In genomic region chr16:66900721-66901441, GRCh38 we compare ENCODE assay signal across 11 cellular contexts. TPM values are rescaled to one million over a fixed set of nuclear protein-coding genes. Genes with fewer than 3 reads are reported as not detected.
DNase-seq lines count a peak whose midpoint lies in the region; ATAC-seq, FAIRE-seq and TF ChIP-seq lines count a peak whose summit lies in the region.
"Had no signal": no experiment of that assay in that cellular context is flagged by ENCODE, and none has a peak within 500 bp of the region (broad histone marks: within the 10 kb centered on the region; RNA-seq: fewer than 3 reads in every experiment).

No MANE protein-coding gene starts in this region.

- H4K20me1 ChIP-seq in mammary epithelial cell (ENCODE audit: insufficient read depth, low read length) (no peaks in the 10 kb centered on the region), HepG2 (ENCODE audit: insufficient read depth, low read length) (no peaks in the 10 kb centered on the region), H9 (ENCODE audit: control insufficient read depth, insufficient read depth, insufficient read length) (no peaks in the 10 kb centered on the region)

- WGBS in mammary epithelial cell (ENCODE audit: low coverage, missing lambda C conversion rate): 23% methylated on average over 5 of the region's 7 CpGs
- 3% methylated on average over 6 of the region's 7 CpGs for WGBS in HepG2 (ENCODE audit: low lambda C conversion rate)
- WGBS in H9 (ENCODE audit: extremely low coverage, insufficient read length, low lambda C conversion rate): no CpG with 5 or more reads among the region's 7 CpGs

- H3K27ac ChIP-seq in mammary epithelial cell (ENCODE audit: insufficient read depth, low read depth, low read length) (no peak overlapping the region), HepG2 (ENCODE audit: extremely low read length, insufficient read depth, low read length) (no peak overlapping the region), gastrocnemius medialis (peak overlapping the region; percentile 85 to 98 (median 96)), H9 (ENCODE audit: insufficient read length, low read depth, low read length) (no peak overlapping the region)
- H3K27ac ChIP-seq: C4-2B had no signal

- in situ Hi-C loops in G401 (cut with HindIII; ENCODE audit: low sequenced_read_pairs) (no loop called here), mammary epithelial cell (cut with MboI; ENCODE audit: low sequenced_read_pairs in 2 of 2) (no loop called here), HepG2 (cut with HindIII; ENCODE audit: extremely low pct_ligation_motif_present, low pct_unique_long_range_greater_than_20kb) (loop anchor here (5.0 kb wide), 1 partner anchor 36 kb away; the partner anchor contains the start of gene CES2), gastrocnemius medialis (cut with MboI; ENCODE audit: low sequenced_read_pairs in 4 of 4) (no loop called here)

- no peaks in the 10 kb centered on the region for H3K27me3 ChIP-seq in mammary epithelial cell (ENCODE audit: insufficient read depth, low read length)
- H3K27me3 ChIP-seq in HepG2 (ENCODE audit: control insufficient read depth in 1 of 2, insufficient read depth in 2 of 2, low read length in 2 of 2): no peaks in the 10 kb centered on the region
- H3K27me3 ChIP-seq in gastrocnemius medialis: no peaks in the 10 kb centered on the region
- no peaks in the 10 kb centered on the region for H3K27me3 ChIP-seq in H9 (ENCODE audit: insufficient read depth, low read length)

- H3K23ac ChIP-seq in H9 (ENCODE audit: insufficient read length, low read depth, low read length): no peak overlapping the region

- no peak overlapping the region for H4K5ac ChIP-seq in H9 (ENCODE audit: insufficient read length, low read depth, low read length)

- peaks cover 7% of the 10 kb centered on the region for H3K27me3 Mint-ChIP-seq in H9 (ENCODE audit: low read depth)

- ATAC-seq in HepG2 (no peak), gastrocnemius medialis (peak; percentile 61 to 64), GM21381 (IDR thresholded peaks at IDR 0.05; ENCODE audit: unreplicated experiment) (no peak), GM21390 (IDR thresholded peaks at IDR 0.05; ENCODE audit: unreplicated experiment) (no peak)
- ATAC-seq: activated T-cell treated with anti-CD3 and anti-CD28 coated beads, Interleukin-2, amount 50 U/mL, for 72 hours had no signal

- no peak for TF ChIP-seq RAD21 in HepG2 (CRISPR knock-in tag; IDR thresholded peaks at IDR 0.05)

- H3K4me2 ChIP-seq in mammary epithelial cell (ENCODE audit: insufficient read depth, low read depth, low read length) (no peak overlapping the region), HepG2 (ENCODE audit: low read depth, low read length) (peak overlapping the region; percentile 71), H9 (ENCODE audit: insufficient read depth, insufficient read length, low read length) (no peak overlapping the region)

- no peak overlapping the region for H2AK5ac ChIP-seq in H9 (ENCODE audit: insufficient read length, low read length)

- H3K4me1 Mint-ChIP-seq in H9: peaks cover 11 to 19% of the 10 kb centered on the region in 2 experiments

- H3K36me3 ChIP-seq in mammary epithelial cell (ENCODE audit: insufficient read depth, low read length): no peaks in the 10 kb centered on the region
- no peaks in the 10 kb centered on the region for H3K36me3 ChIP-seq in HepG2 (replicated peaks in 1 of 2; ENCODE audit: control insufficient read depth in 1 of 2, insufficient read depth in 2 of 2, low read length in 2 of 2)
- no peaks in the 10 kb centered on the region for H3K36me3 ChIP-seq in gastrocnemius medialis

- intact Hi-C loops in mammary epithelial cell (cut with micrococcal nuclease) (no loop called here), HepG2 (cut with micrococcal nuclease; ENCODE audit: unreplicated experiment) (no loop called here), gastrocnemius medialis (cut with DNase I; ENCODE audit: low total_unique reads) (loop anchor here (1.0 kb wide), 2 partner anchors 27 to 48 kb away; no protein-coding TSS in a partner anchor)

- no peak for TF ChIP-seq CTCF in mammary epithelial cell (conservative IDR thresholded peaks at IDR 0.05 in 1 of 2, IDR thresholded peaks at IDR 0.05 in 1 of 2; ENCODE audit: extremely low read depth in 1 of 2, insufficient read depth in 1 of 2, low read depth in 1 of 2, low read length in 2 of 2)
- TF ChIP-seq CTCF in HepG2 (CRISPR knock-in tag; IDR thresholded peaks at IDR 0.05): no peak
- no peak for TF ChIP-seq CTCF in gastrocnemius medialis (IDR thresholded peaks at IDR 0.05 in 4 of 5, conservative IDR thresholded peaks at IDR 0.05 in 1 of 5)
- TF ChIP-seq CTCF in H9 (conservative IDR thresholded peaks at IDR 0.05): no peak

- no peak overlapping the region for H2BK12ac ChIP-seq in H9 (ENCODE audit: insufficient read length, low read depth, low read length)

- no peak overlapping the region for H3T11ph ChIP-seq in H9 (ENCODE audit: low read length)

- H3K4me3 Mint-ChIP-seq in H9: no peak overlapping the region
- H3K4me3 Mint-ChIP-seq: activated T-cell treated with anti-CD3 and anti-CD28 coated beads, Interleukin-2, amount 50 U/mL, for 72 hours had no signal

- BruUV-seq in mammary epithelial cell (replicated peaks; lab: Mats Ljungman, UMichigan) (no TSS peak), HepG2 (replicated peaks; lab: Mats Ljungman, UMichigan) (no TSS peak)

- H3K9me3 ChIP-seq in mammary epithelial cell (replicated peaks; ENCODE audit: insufficient read depth, low read length) (no peaks in the 10 kb centered on the region), HepG2 (ENCODE audit: low read length) (no peaks in the 10 kb centered on the region), gastrocnemius medialis (no peaks in the 10 kb centered on the region), H9 (ENCODE audit: control insufficient read depth, low read depth, low read length) (no peaks in the 10 kb centered on the region)

- H3K18ac ChIP-seq in H9 (ENCODE audit: insufficient read length, low read depth, low read length): no peak overlapping the region

- TF ChIP-seq EP300 in HepG2 (IDR thresholded peaks at IDR 0.05; ENCODE audit: low read depth in 2 of 2, low read length in 2 of 2) (no peak), HepG2 (CRISPR knock-in tag; IDR thresholded peaks at IDR 0.05; ENCODE audit: borderline replicate concordance) (no peak)

- H2BK5ac ChIP-seq in H9 (ENCODE audit: insufficient read length, low read length): no peak overlapping the region

- H3K4me1 ChIP-seq in mammary epithelial cell (ENCODE audit: insufficient read depth, low read length) (peaks cover 34% of the 10 kb centered on the region), HepG2 (ENCODE audit: insufficient read depth, low read length) (peaks cover 90% of the 10 kb centered on the region), gastrocnemius medialis (peaks cover 65 to 72% of the 10 kb centered on the region in 2 donors), H9 (ENCODE audit: insufficient read depth, low read length) (no peaks in the 10 kb centered on the region)

- peak overlapping the region in 1 of 3 experiments; percentile 39; a peak in 2 of 7 replicates for H3K27ac Mint-ChIP-seq in H9
- H3K27ac Mint-ChIP-seq: activated T-cell treated with anti-CD3 and anti-CD28 coated beads, Interleukin-2, amount 50 U/mL, for 72 hours had no signal

- DNase-seq in G401 (ENCODE audit: low spot score) (peak; percentile 83), mammary epithelial cell (no peak), HepG2 (ENCODE audit: low spot score) (no peak), gastrocnemius medialis (peak; percentile 87 to 97), H9 (no peak), EL (no peak)
- DNase-seq: activated T-cell treated with anti-CD3 and anti-CD28 coated beads, Interleukin-2, amount 50 U/mL, for 72 hours; cortex of kidney had no signal

- H3K4ac ChIP-seq in H9 (ENCODE audit: low read depth, low read length): no peak overlapping the region

- CTCF ChIA-PET in mammary epithelial cell (lab: Charles Lee; ENCODE audit: low non-redundant PET) (no interaction called here), HepG2 (lab: Yijun Ruan, JAX; ENCODE audit: low intra/inter-chr PET ratio, low total read pairs) (no interaction called here)

- no peak overlapping the region for H3K56ac ChIP-seq in H9 (ENCODE audit: insufficient read length, low read depth, low read length)

- no peaks in the 10 kb centered on the region for H3K79me1 ChIP-seq in H9 (ENCODE audit: insufficient read depth, low read depth, low read length, poor library complexity, severe bottlenecking)

- H3K9ac ChIP-seq in mammary epithelial cell (ENCODE audit: insufficient read depth, low read length) (no peak overlapping the region), HepG2 (ENCODE audit: insufficient read depth, low read depth, low read length) (peak overlapping the region; percentile 53; the same call in 1 of the 2 replicates), H9 (ENCODE audit: extremely low read depth, insufficient read length, low read length) (no peak overlapping the region)

- H2BK15ac ChIP-seq in H9 (ENCODE audit: low read depth, low read length): no peak overlapping the region

- no peak overlapping the region for H2BK20ac ChIP-seq in H9 (ENCODE audit: low read depth, low read length, poor library complexity, severe bottlenecking)

- no peak overlapping the region for H2BK120ac ChIP-seq in H9 (ENCODE audit: low read depth, low read length, poor library complexity, severe bottlenecking)

- H3K14ac ChIP-seq in H9 (ENCODE audit: insufficient read depth, low read length): no peak overlapping the region

- no peaks in the 10 kb centered on the region for H3K23me2 ChIP-seq in H9 (ENCODE audit: insufficient read length, low read depth, low read length, poor library complexity, severe bottlenecking)

- no peaks in the 10 kb centered on the region for H3K36me3 Mint-ChIP-seq in H9 (ENCODE audit: insufficient read depth in 1 of 3, low read depth in 3 of 3)

- peak overlapping the region; percentile 19 for H2AFZ ChIP-seq in mammary epithelial cell (ENCODE audit: low read depth, low read length)
- H2AFZ ChIP-seq in HepG2 (ENCODE audit: low read length): no peak overlapping the region
- H2AFZ ChIP-seq in H9 (ENCODE audit: low read length): no peak overlapping the region

- no peak for TF ChIP-seq POLR2A in HepG2 (IDR thresholded peaks at IDR 0.05; ENCODE audit: insufficient read depth in 1 of 2, low read depth in 2 of 2, low read length in 2 of 2)
- no peak for TF ChIP-seq POLR2A in gastrocnemius medialis (IDR thresholded peaks at IDR 0.05)

- H3K9me3 Mint-ChIP-seq in H9: no peaks in the 10 kb centered on the region
- H3K9me3 Mint-ChIP-seq: activated T-cell treated with anti-CD3 and anti-CD28 coated beads, Interleukin-2, amount 50 U/mL, for 72 hours had no signal

- POLR2A ChIA-PET in HepG2 (lab: Yijun Ruan, JAX): interaction anchor here (1.0 to 10.3 kb wide), 7 partner anchors 9 to 211 kb away, joined by 3 to 86 read pairs (median 4); partner anchors contain the start of genes CDH16, CIAO2B and PDP2

- H4K8ac ChIP-seq in H9 (replicated peaks; ENCODE audit: insufficient read length, low read depth, low read length): no peak overlapping the region

- no peak overlapping the region for H4K91ac ChIP-seq in H9 (ENCODE audit: insufficient read length, low read depth, low read length)

- H3K79me2 ChIP-seq in mammary epithelial cell (ENCODE audit: insufficient read depth, low read length): no peaks in the 10 kb centered on the region
- H3K79me2 ChIP-seq in HepG2 (ENCODE audit: insufficient read depth, low read length): no peaks in the 10 kb centered on the region
- no peaks in the 10 kb centered on the region for H3K79me2 ChIP-seq in H9 (ENCODE audit: insufficient read depth, low read length)

- FAIRE-seq in HepG2 (lab: Jason Lieb, UNC): no peak

- dilution Hi-C loops in mammary epithelial cell (cut with HindIII; ENCODE audit: low sequenced_read_pairs): no loop called here

- no peak overlapping the region for H3K4me3 ChIP-seq in mammary epithelial cell (replicated peaks in 1 of 3; ENCODE audit: insufficient read depth in 1 of 3, low read depth in 2 of 3, low read length in 3 of 3)
- no peak overlapping the region; a peak in 1 of 6 replicates for H3K4me3 ChIP-seq in HepG2 (replicated peaks in 1 of 3; ENCODE audit: insufficient read depth in 1 of 3, low read depth in 2 of 3, low read length in 3 of 3)
- peak overlapping the region in 2 of 4 donors; percentile 11 to 13 for H3K4me3 ChIP-seq in gastrocnemius medialis

RNA-seq across cellular contexts. Expression of gene CDH16, which starts 17.8 kb away (rescaled TPM):
- 0.25 TPM in 1 of 2 replicates, not detected in the other for total RNA-seq in G401 (2014; rRNA removed; shearing (Covaris generic))
- under 1 TPM in 1 of 2 donors, not detected in 1; 0.28 TPM for total RNA-seq in mammary epithelial cell
- polyA plus RNA-seq in mammary epithelial cell: 0.45 TPM
- not detected for polyA minus RNA-seq in mammary epithelial cell
- 3.2 and 3.9 TPM in 2 replicates for total RNA-seq in HepG2 (2016; rRNA removed; fragmentation: Illumina TruSeq; extraction: Trizol)
- total RNA-seq in HepG2 (2016; cell fraction: cytosol; rRNA removed; fragmentation: Illumina TruSeq; extraction: Trizol; ENCODE audit: low read depth): 0.30 and 0.53 TPM in 2 replicates
- total RNA-seq in HepG2 (2016; cell fraction: insoluble cytoplasmic fraction; rRNA removed; fragmentation: Illumina TruSeq; extraction: Trizol): 1.7 and 4.2 TPM in 2 replicates
- total RNA-seq in HepG2 (2016; cell fraction: membrane; rRNA removed; fragmentation: Illumina TruSeq; extraction: Trizol): 0.96 and 1.3 TPM in 2 replicates
- total RNA-seq in HepG2 (2016; cell fraction: nucleus; rRNA removed; fragmentation: Illumina TruSeq; extraction: Trizol): 3.7 and 4.8 TPM in 2 replicates
- polyA plus RNA-seq in HepG2 (2011; rRNA removed): 2.7 and 5.3 TPM in 2 replicates
- polyA plus RNA-seq in HepG2 (2011; cell fraction: cytosol; rRNA removed): 2.4 and 2.7 TPM in 2 replicates
- polyA plus RNA-seq in HepG2 (2011; cell fraction: nucleus; rRNA removed): 16.0 and 18.1 TPM in 2 replicates
- 4.3 and 7.8 TPM in 2 replicates for polyA plus RNA-seq in HepG2 (2012)
- polyA plus RNA-seq in HepG2 (2016; cell fraction: cytosol; fragmentation: Illumina TruSeq; extraction: Trizol; ENCODE audit: low read depth): 0.38 and 0.63 TPM in 2 replicates
- 1.7 and 2.0 TPM in 2 replicates for polyA plus RNA-seq in HepG2 (2016; cell fraction: insoluble cytoplasmic fraction; fragmentation: Illumina TruSeq; extraction: Trizol; ENCODE audit: low read depth)
- 1.2 TPM in 2 replicates for polyA plus RNA-seq in HepG2 (2016; cell fraction: membrane; fragmentation: Illumina TruSeq; extraction: Trizol; ENCODE audit: low read depth)
- polyA plus RNA-seq in HepG2 (2016; cell fraction: nucleus; fragmentation: Illumina TruSeq; extraction: Trizol; ENCODE audit: insufficient read depth, low read depth): 7.5 and 8.9 TPM in 2 replicates
- polyA minus RNA-seq in HepG2 (2011; rRNA and poly(A)+ RNA removed; ENCODE audit: low replicate concordance): 0.23 and 7.1 TPM in 2 replicates
- polyA minus RNA-seq in HepG2 (2011; cell fraction: cytosol; rRNA and poly(A)+ RNA removed): 1.1 and 2.2 TPM in 2 replicates
- 2.7 and 3.3 TPM in 2 replicates for polyA minus RNA-seq in HepG2 (2011; cell fraction: nucleus; rRNA and poly(A)+ RNA removed)
- total RNA-seq in gastrocnemius medialis: under 1 TPM in 3 of 4 donors, not detected in 1; 0.10 to 0.87 (median 0.16) TPM
- total RNA-seq in H9 (2021): not detected in 2 replicates
- total RNA-seq: activated T-cell treated with anti-CD3 and anti-CD28 coated beads, Interleukin-2, amount 50 U/mL, for 72 hours had no signal

RNA-seq across cellular contexts. Expression of gene PDP2, which starts 20.6 kb away (rescaled TPM):
- total RNA-seq in G401 (2014; rRNA removed; shearing (Covaris generic)): 7.1 and 13.8 TPM in 2 replicates
- total RNA-seq in mammary epithelial cell (10 to 100 TPM; 14.2 to 25.0 TPM), HepG2 (2016; rRNA removed; fragmentation: Illumina TruSeq; extraction: Trizol) (15.8 and 38.2 TPM in 2 replicates), gastrocnemius medialis (1 to 10 TPM; 2.2 to 5.2 (median 4.1) TPM), H9 (2021) (22.0 and 23.1 TPM in 2 replicates)
- polyA plus RNA-seq in mammary epithelial cell (19.3 TPM), HepG2 (2011; rRNA removed) (12.2 and 12.8 TPM in 2 replicates)
- 14.5 TPM for polyA minus RNA-seq in mammary epithelial cell
- 1.8 and 2.5 TPM in 2 replicates for total RNA-seq in HepG2 (2016; cell fraction: cytosol; rRNA removed; fragmentation: Illumina TruSeq; extraction: Trizol; ENCODE audit: low read depth)
- total RNA-seq in HepG2 (2016; cell fraction: insoluble cytoplasmic fraction; rRNA removed; fragmentation: Illumina TruSeq; extraction: Trizol): 16.2 and 31.7 TPM in 2 replicates
- 8.4 and 10.1 TPM in 2 replicates for total RNA-seq in HepG2 (2016; cell fraction: membrane; rRNA removed; fragmentation: Illumina TruSeq; extraction: Trizol)
- 17.0 and 17.2 TPM in 2 replicates for total RNA-seq in HepG2 (2016; cell fraction: nucleus; rRNA removed; fragmentation: Illumina TruSeq; extraction: Trizol)
- 8.3 and 11.7 TPM in 2 replicates for polyA plus RNA-seq in HepG2 (2011; cell fraction: cytosol; rRNA removed)
- polyA plus RNA-seq in HepG2 (2011; cell fraction: nucleus; rRNA removed): 10.2 and 12.4 TPM in 2 replicates
- 7.7 and 9.5 TPM in 2 replicates for polyA plus RNA-seq in HepG2 (2012)
- 0.66 and 1.1 TPM in 2 replicates for polyA plus RNA-seq in HepG2 (2016; cell fraction: cytosol; fragmentation: Illumina TruSeq; extraction: Trizol; ENCODE audit: low read depth)
- 17.5 and 18.0 TPM in 2 replicates for polyA plus RNA-seq in HepG2 (2016; cell fraction: insoluble cytoplasmic fraction; fragmentation: Illumina TruSeq; extraction: Trizol; ENCODE audit: low read depth)
- 2.9 and 3.2 TPM in 2 replicates for polyA plus RNA-seq in HepG2 (2016; cell fraction: membrane; fragmentation: Illumina TruSeq; extraction: Trizol; ENCODE audit: low read depth)
- 19.4 and 23.4 TPM in 2 replicates for polyA plus RNA-seq in HepG2 (2016; cell fraction: nucleus; fragmentation: Illumina TruSeq; extraction: Trizol; ENCODE audit: insufficient read depth, low read depth)
- 46.5 and 49.0 TPM in 2 replicates for polyA minus RNA-seq in HepG2 (2011; rRNA and poly(A)+ RNA removed; ENCODE audit: low replicate concordance)
- polyA minus RNA-seq in HepG2 (2011; cell fraction: cytosol; rRNA and poly(A)+ RNA removed): 10.5 and 12.8 TPM in 2 replicates
- polyA minus RNA-seq in HepG2 (2011; cell fraction: nucleus; rRNA and poly(A)+ RNA removed): 10.0 and 15.5 TPM in 2 replicates

RNA-seq across cellular contexts. Expression of gene RRAD, which starts 24.5 kb away (rescaled TPM):
- 0.25 TPM in 1 of 2 replicates, not detected in the other for total RNA-seq in G401 (2014; rRNA removed; shearing (Covaris generic))
- total RNA-seq in mammary epithelial cell: 10 to 100 TPM in 1 of 2 donors, 1 to 10 TPM in 1; 1.9 to 10.3 TPM
- 1.3 TPM for polyA plus RNA-seq in mammary epithelial cell
- polyA minus RNA-seq in mammary epithelial cell: not detected
- total RNA-seq in HepG2 (2016; rRNA removed; fragmentation: Illumina TruSeq; extraction: Trizol): 0.80 and 1.0 TPM in 2 replicates
- total RNA-seq in HepG2 (2016; cell fraction: cytosol; rRNA removed; fragmentation: Illumina TruSeq; extraction: Trizol; ENCODE audit: low read depth): not detected in 2 replicates
- total RNA-seq in HepG2 (2016; cell fraction: insoluble cytoplasmic fraction; rRNA removed; fragmentation: Illumina TruSeq; extraction: Trizol): 0.49 and 1.3 TPM in 2 replicates
- total RNA-seq in HepG2 (2016; cell fraction: membrane; rRNA removed; fragmentation: Illumina TruSeq; extraction: Trizol): 0.21 and 0.34 TPM in 2 replicates
- total RNA-seq in HepG2 (2016; cell fraction: nucleus; rRNA removed; fragmentation: Illumina TruSeq; extraction: Trizol): 0.68 and 0.75 TPM in 2 replicates
- 1.1 TPM in 2 replicates for polyA plus RNA-seq in HepG2 (2011; rRNA removed)
- polyA plus RNA-seq in HepG2 (2011; cell fraction: cytosol; rRNA removed): 0.95 and 1.5 TPM in 2 replicates
- 2.5 and 3.2 TPM in 2 replicates for polyA plus RNA-seq in HepG2 (2011; cell fraction: nucleus; rRNA removed)
- polyA plus RNA-seq in HepG2 (2012): 0.30 and 0.93 TPM in 2 replicates
- 0.19 and 0.25 TPM in 2 replicates for polyA plus RNA-seq in HepG2 (2016; cell fraction: cytosol; fragmentation: Illumina TruSeq; extraction: Trizol; ENCODE audit: low read depth)
- polyA plus RNA-seq in HepG2 (2016; cell fraction: insoluble cytoplasmic fraction; fragmentation: Illumina TruSeq; extraction: Trizol; ENCODE audit: low read depth): 0.72 and 1.1 TPM in 2 replicates
- 0.26 and 0.29 TPM in 2 replicates for polyA plus RNA-seq in HepG2 (2016; cell fraction: membrane; fragmentation: Illumina TruSeq; extraction: Trizol; ENCODE audit: low read depth)
- 1.2 and 1.5 TPM in 2 replicates for polyA plus RNA-seq in HepG2 (2016; cell fraction: nucleus; fragmentation: Illumina TruSeq; extraction: Trizol; ENCODE audit: insufficient read depth, low read depth)
- polyA minus RNA-seq in HepG2 (2011; rRNA and poly(A)+ RNA removed; ENCODE audit: low replicate concordance): 0.16 and 1.7 TPM in 2 replicates
- 1.1 TPM in 1 of 2 replicates, not detected in the other for polyA minus RNA-seq in HepG2 (2011; cell fraction: cytosol; rRNA and poly(A)+ RNA removed)
- 0.37 and 0.90 TPM in 2 replicates for polyA minus RNA-seq in HepG2 (2011; cell fraction: nucleus; rRNA and poly(A)+ RNA removed)
- 1,000 to 10,000 TPM in 1 of 4 donors, 100 to 1,000 TPM in 3; 286 to 1,191 (median 655) TPM for total RNA-seq in gastrocnemius medialis
- 0.44 and 0.72 TPM in 2 replicates for total RNA-seq in H9 (2021)

RNA-seq across cellular contexts. Expression of gene CIAO2B, which starts 33.3 kb away (rescaled TPM):
- total RNA-seq in G401 (2014; rRNA removed; shearing (Covaris generic)): 140 and 172 TPM in 2 replicates
- total RNA-seq in mammary epithelial cell (100 to 1,000 TPM in 1 of 2 donors, 10 to 100 TPM in 1; 89.9 to 104 TPM), HepG2 (2016; rRNA removed; fragmentation: Illumina TruSeq; extraction: Trizol) (157 and 174 TPM in 2 replicates), gastrocnemius medialis (100 to 1,000 TPM; 189 to 338 (median 264) TPM), H9 (2021) (83.0 and 85.7 TPM in 2 replicates)
- polyA plus RNA-seq in mammary epithelial cell (186 TPM), HepG2 (2011; rRNA removed) (293 and 323 TPM in 2 replicates)
- 73.9 TPM for polyA minus RNA-seq in mammary epithelial cell
- total RNA-seq in HepG2 (2016; cell fraction: cytosol; rRNA removed; fragmentation: Illumina TruSeq; extraction: Trizol; ENCODE audit: low read depth): 112 and 125 TPM in 2 replicates
- 157 and 172 TPM in 2 replicates for total RNA-seq in HepG2 (2016; cell fraction: insoluble cytoplasmic fraction; rRNA removed; fragmentation: Illumina TruSeq; extraction: Trizol)
- total RNA-seq in HepG2 (2016; cell fraction: membrane; rRNA removed; fragmentation: Illumina TruSeq; extraction: Trizol): 121 and 136 TPM in 2 replicates
- total RNA-seq in HepG2 (2016; cell fraction: nucleus; rRNA removed; fragmentation: Illumina TruSeq; extraction: Trizol): 52.6 and 58.0 TPM in 2 replicates
- polyA plus RNA-seq in HepG2 (2011; cell fraction: cytosol; rRNA removed): 297 and 385 TPM in 2 replicates
- 155 and 174 TPM in 2 replicates for polyA plus RNA-seq in HepG2 (2011; cell fraction: nucleus; rRNA removed)
- 123 and 148 TPM in 2 replicates for polyA plus RNA-seq in HepG2 (2012)
- polyA plus RNA-seq in HepG2 (2016; cell fraction: cytosol; fragmentation: Illumina TruSeq; extraction: Trizol; ENCODE audit: low read depth): 115 and 148 TPM in 2 replicates
- polyA plus RNA-seq in HepG2 (2016; cell fraction: insoluble cytoplasmic fraction; fragmentation: Illumina TruSeq; extraction: Trizol; ENCODE audit: low read depth): 172 and 184 TPM in 2 replicates
- polyA plus RNA-seq in HepG2 (2016; cell fraction: membrane; fragmentation: Illumina TruSeq; extraction: Trizol; ENCODE audit: low read depth): 126 and 141 TPM in 2 replicates
- 111 and 112 TPM in 2 replicates for polyA plus RNA-seq in HepG2 (2016; cell fraction: nucleus; fragmentation: Illumina TruSeq; extraction: Trizol; ENCODE audit: insufficient read depth, low read depth)
- polyA minus RNA-seq in HepG2 (2011; rRNA and poly(A)+ RNA removed; ENCODE audit: low replicate concordance): 172 and 255 TPM in 2 replicates
- 61.5 and 83.0 TPM in 2 replicates for polyA minus RNA-seq in HepG2 (2011; cell fraction: cytosol; rRNA and poly(A)+ RNA removed)
- 19.1 and 27.6 TPM in 2 replicates for polyA minus RNA-seq in HepG2 (2011; cell fraction: nucleus; rRNA and poly(A)+ RNA removed)

RNA-seq across cellular contexts. Expression of gene CES2, which starts 34.4 kb away (rescaled TPM):
- total RNA-seq in G401 (2014; rRNA removed; shearing (Covaris generic)): 41.2 and 45.0 TPM in 2 replicates
- total RNA-seq in mammary epithelial cell: 100 to 1,000 TPM; 110 to 130 TPM
- 95.4 TPM for polyA plus RNA-seq in mammary epithelial cell
- 97.2 TPM for polyA minus RNA-seq in mammary epithelial cell
- total RNA-seq in HepG2 (2016; rRNA removed; fragmentation: Illumina TruSeq; extraction: Trizol): 35.1 and 63.8 TPM in 2 replicates
- 12.7 and 15.0 TPM in 2 replicates for total RNA-seq in HepG2 (2016; cell fraction: cytosol; rRNA removed; fragmentation: Illumina TruSeq; extraction: Trizol; ENCODE audit: low read depth)
- total RNA-seq in HepG2 (2016; cell fraction: insoluble cytoplasmic fraction; rRNA removed; fragmentation: Illumina TruSeq; extraction: Trizol): 29.8 and 64.2 TPM in 2 replicates
- total RNA-seq in HepG2 (2016; cell fraction: membrane; rRNA removed; fragmentation: Illumina TruSeq; extraction: Trizol): 28.1 and 29.2 TPM in 2 replicates
- total RNA-seq in HepG2 (2016; cell fraction: nucleus; rRNA removed; fragmentation: Illumina TruSeq; extraction: Trizol): 66.6 and 67.9 TPM in 2 replicates
- polyA plus RNA-seq in HepG2 (2011; rRNA removed): 50.6 and 69.7 TPM in 2 replicates
- polyA plus RNA-seq in HepG2 (2011; cell fraction: cytosol; rRNA removed): 53.6 and 111 TPM in 2 replicates
- 91.0 and 105 TPM in 2 replicates for polyA plus RNA-seq in HepG2 (2011; cell fraction: nucleus; rRNA removed)
- polyA plus RNA-seq in HepG2 (2012): 35.0 and 38.8 TPM in 2 replicates
- 8.2 and 8.4 TPM in 2 replicates for polyA plus RNA-seq in HepG2 (2016; cell fraction: cytosol; fragmentation: Illumina TruSeq; extraction: Trizol; ENCODE audit: low read depth)
- 34.3 and 41.4 TPM in 2 replicates for polyA plus RNA-seq in HepG2 (2016; cell fraction: insoluble cytoplasmic fraction; fragmentation: Illumina TruSeq; extraction: Trizol; ENCODE audit: low read depth)
- polyA plus RNA-seq in HepG2 (2016; cell fraction: membrane; fragmentation: Illumina TruSeq; extraction: Trizol; ENCODE audit: low read depth): 23.2 and 23.5 TPM in 2 replicates
- polyA plus RNA-seq in HepG2 (2016; cell fraction: nucleus; fragmentation: Illumina TruSeq; extraction: Trizol; ENCODE audit: insufficient read depth, low read depth): 90.2 and 93.4 TPM in 2 replicates
- 57.1 and 105 TPM in 2 replicates for polyA minus RNA-seq in HepG2 (2011; rRNA and poly(A)+ RNA removed; ENCODE audit: low replicate concordance)
- 38.1 and 44.7 TPM in 2 replicates for polyA minus RNA-seq in HepG2 (2011; cell fraction: cytosol; rRNA and poly(A)+ RNA removed)
- 58.2 and 81.7 TPM in 2 replicates for polyA minus RNA-seq in HepG2 (2011; cell fraction: nucleus; rRNA and poly(A)+ RNA removed)
- total RNA-seq in gastrocnemius medialis: 10 to 100 TPM; 25.6 to 48.2 (median 37.7) TPM
- total RNA-seq in H9 (2021): 25.8 and 28.2 TPM in 2 replicates

Comparison
In these comparisons a context has a peak if more than half of its experiments do, and no peak if none do; other contexts are left out.
1. DNase-seq: peak in G401 (single experiment) and gastrocnemius medialis (2 of 2); none in mammary epithelial cell (single experiment), HepG2 (single experiment), H9 (single experiment) and EL (single experiment).
2. H3K27ac ChIP-seq: peak in gastrocnemius medialis (4 of 4); none in mammary epithelial cell (single experiment), HepG2 (single experiment) and H9 (single experiment).
3. ATAC-seq: peak in gastrocnemius medialis (2 of 2); none in HepG2 (single experiment), GM21381 (single experiment) and GM21390 (single experiment).
4. RNA of gene RRAD, which starts 24.5 kb away (total RNA-seq): 286 to 1,191 TPM in gastrocnemius medialis; 1.9 to 10.3 TPM in mammary epithelial cell, 0.21 to 1.3 TPM in HepG2, 0.44 to 0.72 TPM in H9 and 0.25 TPM in G401; every median in the first group is over 10 times any median in the second.